ENCODE assay signal across 10 cellular contexts in the genomic region with DNA sequence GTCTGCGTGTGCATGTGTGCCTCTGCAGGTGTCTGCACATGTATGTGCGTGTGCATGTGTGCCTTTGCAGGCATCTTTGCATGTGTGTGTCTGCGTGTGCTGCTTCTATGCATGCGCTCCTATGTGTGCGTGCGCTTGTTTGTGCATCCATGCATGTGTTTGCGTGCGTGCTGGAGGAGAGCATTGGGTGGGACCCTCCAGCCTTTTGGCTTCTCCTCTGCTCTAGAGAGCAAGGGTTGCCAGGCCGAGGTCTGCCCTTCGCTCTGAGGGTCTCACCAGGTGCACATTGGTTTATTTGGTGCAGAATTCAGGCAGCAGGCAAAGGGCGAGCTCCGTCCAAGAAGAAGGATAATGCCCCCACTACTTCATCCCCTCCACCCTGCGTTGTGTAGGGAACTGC. TPM values are rescaled to one million over a fixed set of nuclear protein-coding genes. Genes with fewer than 3 reads are reported as not detected.
A peak's percentile ranks its signal among the peaks of the same experiment; 100 is the strongest.
DNase-seq lines count a peak whose midpoint lies in the region; ATAC-seq and TF ChIP-seq lines count a peak whose summit lies in the region.
"Had no signal": no experiment of that assay in that cellular context is flagged by ENCODE, and none has a peak within 500 bp of the region (broad histone marks: within the 10 kb centered on the region; RNA-seq: fewer than 3 reads in every experiment).

No MANE protein-coding gene starts in this region.

- no peak overlapping the region for H3K27ac Mint-ChIP-seq in stimulated activated naive CD8-positive, alpha-beta T cell treated with anti-CD3 and anti-CD28 coated beads, Interleukin-15, Interleukin-2, amounts not matched to agents 100 ng/mL and 50 ng/mL, for 24 hours
- H3K27ac Mint-ChIP-seq in MCF 10A (ENCODE audit: low read depth, unreplicated experiment) (no peak overlapping the region), naive B cell (peak overlapping the region in 1 of 6 donors; percentile 86)

- H3K4me3 Mint-ChIP-seq in stimulated activated naive CD8-positive, alpha-beta T cell treated with anti-CD3 and anti-CD28 coated beads, Interleukin-15, Interleukin-2, amounts not matched to agents 100 ng/mL and 50 ng/mL, for 24 hours = peak overlapping the region; percentile 83
- H3K4me3 Mint-ChIP-seq in MCF 10A (ENCODE audit: unreplicated experiment) (peak overlapping the region; percentile 76), naive B cell (peak overlapping the region; percentile 78 to 95 (median 90))

- peaks cover 3% of the 10 kb centered on the region for H3K36me3 Mint-ChIP-seq in stimulated activated naive CD8-positive, alpha-beta T cell treated with anti-CD3 and anti-CD28 coated beads, Interleukin-15, Interleukin-2, amounts not matched to agents 100 ng/mL and 50 ng/mL, for 24 hours (ENCODE audit: low read depth)
- H3K36me3 Mint-ChIP-seq in MCF 10A (ENCODE audit: insufficient read depth, unreplicated experiment) = peaks cover 8% of the 10 kb centered on the region
- peaks cover 5% of the 10 kb centered on the region in 2 donors for H3K36me3 Mint-ChIP-seq in naive B cell

- TF ChIP-seq CTCF in MCF 10A (IDR thresholded peaks at IDR 0.05; ENCODE audit: unreplicated experiment) = no peak

- intact Hi-C loops in MCF 10A (cut with micrococcal nuclease) = loop anchor here (5.0 kb wide), 1 partner anchor 52 kb away; the partner anchor contains the start of gene WDR45B

- peaks cover 6% of the 10 kb centered on the region for H3K4me1 Mint-ChIP-seq in stimulated activated naive CD8-positive, alpha-beta T cell treated with anti-CD3 and anti-CD28 coated beads, Interleukin-15, Interleukin-2, amounts not matched to agents 100 ng/mL and 50 ng/mL, for 24 hours (ENCODE audit: low read depth)
- H3K4me1 Mint-ChIP-seq in MCF 10A (ENCODE audit: insufficient read depth, unreplicated experiment) = no peaks in the 10 kb centered on the region
- H3K4me1 Mint-ChIP-seq in naive B cell = peaks cover 10 to 12% (median 12%) of the 10 kb centered on the region in 3 donors

- no TSS peak for BruUV-seq in MCF 10A (replicated peaks; lab: Mats Ljungman, UMichigan)

- no peak for ATAC-seq in stimulated activated naive CD8-positive, alpha-beta T cell treated with anti-CD3 and anti-CD28 coated beads, Interleukin-15, Interleukin-2, amounts not matched to agents 100 U/mL and 50 U/mL, for 24 hours
- no peak for ATAC-seq in naive B cell (ENCODE audit: low read depth in 2 of 2)
- no peak for ATAC-seq in HG03342 (IDR thresholded peaks at IDR 0.05; ENCODE audit: unreplicated experiment)
- ATAC-seq in HG03378 (IDR thresholded peaks at IDR 0.05; ENCODE audit: unreplicated experiment) = no peak

- H3K27me3 Mint-ChIP-seq in stimulated activated naive CD8-positive, alpha-beta T cell treated with anti-CD3 and anti-CD28 coated beads, Interleukin-15, Interleukin-2, amounts not matched to agents 100 ng/mL and 50 ng/mL, for 24 hours = no peaks in the 10 kb centered on the region
- H3K27me3 Mint-ChIP-seq in MCF 10A (ENCODE audit: insufficient read depth, unreplicated experiment) = no peaks in the 10 kb centered on the region
- H3K27me3 Mint-ChIP-seq in naive B cell = peaks cover 0 to 14% (median 4%) of the 10 kb centered on the region in 3 donors

- peaks cover 3% of the 10 kb centered on the region for H3K9me3 Mint-ChIP-seq in stimulated activated naive CD8-positive, alpha-beta T cell treated with anti-CD3 and anti-CD28 coated beads, Interleukin-15, Interleukin-2, amounts not matched to agents 100 ng/mL and 50 ng/mL, for 24 hours
- H3K9me3 Mint-ChIP-seq in MCF 10A (ENCODE audit: unreplicated experiment) (peaks cover 7% of the 10 kb centered on the region), naive B cell (peaks cover 0 to 11% (median 6%) of the 10 kb centered on the region in 7 donors)

- CTCF ChIA-PET in MCF 10A (lab: Yijun Ruan, JAX) = no interaction called here

- no peak for DNase-seq in stimulated activated naive CD8-positive, alpha-beta T cell treated with anti-CD3 and anti-CD28 coated beads, Interleukin-15, Interleukin-2, amounts not matched to agents 100 U/mL and 50 U/mL, for 24 hours
- no peak for DNase-seq in MCF 10A (ENCODE audit: unreplicated experiment)
- DNase-seq in naive B cell = no peak
- no peak for DNase-seq in HPDE6-E6E7 (ENCODE audit: extremely low spot score)
- no peak for DNase-seq in glomerular visceral epithelial cell (ENCODE audit: extremely low spot score)
- DNase-seq: esophagus squamous epithelium, NCI-H1105 treated with DMSO at 0.1 percent for 48 hours had no signal

- POLR2A ChIA-PET in MCF 10A (lab: Yijun Ruan, JAX) = no interaction called here

RNA-seq across cellular contexts. Expression of gene RAB40B, which starts 1.1 kb away (rescaled TPM):
- 5.9 and 6.3 TPM in 2 replicates for total RNA-seq in MCF 10A (2022)
- 1 to 10 TPM; 1.2 to 3.0 (median 2.3) TPM for polyA plus RNA-seq in naive B cell (ENCODE audit: low read depth in 6 of 6)

RNA-seq across cellular contexts. Expression of gene FN3KRP, which starts 17.0 kb away (rescaled TPM):
- 21.5 and 24.4 TPM in 2 replicates for total RNA-seq in MCF 10A (2022)
- polyA plus RNA-seq in naive B cell (ENCODE audit: low read depth in 6 of 6) = 10 to 100 TPM; 20.0 to 27.7 (median 25.8) TPM

RNA-seq across cellular contexts. Expression of gene FN3K, which starts 35.9 kb away (rescaled TPM):
- 1.3 and 4.0 TPM in 2 replicates for total RNA-seq in MCF 10A (2022)
- polyA plus RNA-seq in naive B cell (ENCODE audit: low read depth in 6 of 6) = not detected

RNA-seq across cellular contexts. Expression of gene WDR45B, which starts 51.3 kb away (rescaled TPM):
- total RNA-seq in MCF 10A (2022) = 87.3 and 88.3 TPM in 2 replicates
- 10 to 100 TPM; 37.9 to 77.8 (median 47.4) TPM for polyA plus RNA-seq in naive B cell (ENCODE audit: low read depth in 6 of 6)

RNA-seq across cellular contexts. Expression of gene TBCD, which starts 52.3 kb away (rescaled TPM):
- total RNA-seq in MCF 10A (2022) = 66.8 and 76.2 TPM in 2 replicates
- 10 to 100 TPM; 23.6 to 34.7 (median 27.5) TPM for polyA plus RNA-seq in naive B cell (ENCODE audit: low read depth in 6 of 6)
